ENCODE assay signal across 10 cellular contexts in genomic region chr22:50010676-50011446, GRCh38. TPM values are rescaled to one million over a fixed set of nuclear protein-coding genes. Genes with fewer than 3 reads are reported as not detected.
A peak's percentile ranks its signal among the peaks of the same experiment; 100 is the strongest.
DNase-seq lines count a peak whose midpoint lies in the region; ATAC-seq and TF ChIP-seq lines count a peak whose summit lies in the region.
"Had no signal": no experiment of that assay in that cellular context is flagged by ENCODE, and none has a peak within 500 bp of the region (broad histone marks: within the 10 kb centered on the region; RNA-seq: fewer than 3 reads in every experiment).

No MANE protein-coding gene starts in this region.

- H3K27me3 ChIP-seq in upper lobe of right lung, result peaks cover 55% of the 10 kb centered on the region

- no peak overlapping the region for H3K27ac ChIP-seq in upper lobe of right lung

- peak overlapping the region; percentile 49 for H3K4me3 Mint-ChIP-seq in mesothelial cell of epicardium

- ATAC-seq in upper lobe of right lung (no peak), HG03439 (IDR thresholded peaks at IDR 0.05; ENCODE audit: unreplicated experiment) (no peak), GM21825 (IDR thresholded peaks at IDR 0.05; ENCODE audit: unreplicated experiment) (no peak)
- ATAC-seq: right cardiac atrium had no signal

- no peak overlapping the region for H3K4me3 ChIP-seq in upper lobe of right lung

- no peaks in the 10 kb centered on the region for H3K36me3 ChIP-seq in upper lobe of right lung

- H3K27me3 Mint-ChIP-seq in mesothelial cell of epicardium (ENCODE audit: low read depth), result peaks cover 60% of the 10 kb centered on the region

- H3K4me1 ChIP-seq in upper lobe of right lung, result peaks cover 6% of the 10 kb centered on the region

- H3K9me3 Mint-ChIP-seq in mesothelial cell of epicardium, result no peaks in the 10 kb centered on the region

- no peaks in the 10 kb centered on the region for H3K36me3 Mint-ChIP-seq in mesothelial cell of epicardium

- TF ChIP-seq CTCF in mesothelial cell of epicardium (IDR thresholded peaks at IDR 0.05; ENCODE audit: unreplicated experiment), result no peak
- TF ChIP-seq CTCF in upper lobe of right lung (IDR thresholded peaks at IDR 0.05), result no peak

- peak; percentile 29 to 64 for DNase-seq in stimulated activated CD4-positive, alpha-beta T cell treated with anti-CD3 and anti-CD28 coated beads, Interleukin-15, amount 100 ng/mL, for 1 hour (ENCODE audit: low read depth in 1 of 2, low spot score in 1 of 2)
- no peak for DNase-seq in stimulated activated CD4-positive, alpha-beta T cell treated with anti-CD3 and anti-CD28 coated beads, Interleukin-2, amount 100 ng/mL, for 48 hours
- DNase-seq in activated gamma-delta T cell (lab: John Stamatoyannopoulos, UW) (peak; percentile 66), mesothelial cell of epicardium (ENCODE audit: low spot score in 2 of 2, unreplicated experiment in 2 of 2) (no peak), upper lobe of right lung (peak; percentile 58), AG08396 (ENCODE audit: low spot score) (no peak)
- DNase-seq: kidney glomerular epithelial cell had no signal

- H3K4me1 Mint-ChIP-seq in mesothelial cell of epicardium, result peaks cover 7% of the 10 kb centered on the region

- H3K9me3 ChIP-seq in upper lobe of right lung, result no peaks in the 10 kb centered on the region

- H3K27ac Mint-ChIP-seq in mesothelial cell of epicardium, result no peak overlapping the region

- intact Hi-C loops in upper lobe of right lung (cut with DNase I), result no loop called here

RNA-seq across cellular contexts. Expression of gene IL17REL, which starts 1.7 kb away (rescaled TPM):
- 0.29 to 0.31 TPM (median 0.31 TPM) in 3 replicates for total RNA-seq in mesothelial cell of epicardium
- total RNA-seq in upper lobe of right lung, result not detected

RNA-seq across cellular contexts. Expression of gene TTLL8, which starts 47.2 kb away (rescaled TPM):
- total RNA-seq in mesothelial cell of epicardium, result 0.11 to 0.44 TPM (median 0.13 TPM) in 3 replicates
- not detected for total RNA-seq in upper lobe of right lung
- total RNA-seq: right cardiac atrium had no signal

RNA-seq across cellular contexts. Expression of gene PIM3, which starts 50.3 kb away (rescaled TPM):
- total RNA-seq in mesothelial cell of epicardium (57.5 to 62.5 TPM (median 59.8 TPM) in 3 replicates), upper lobe of right lung (119 TPM)

Comparison
In these comparisons a context has a peak if more than half of its experiments do, and no peak if none do; other contexts are left out.
1. DNase-seq: peak in stimulated activated CD4-positive, alpha-beta T cell treated with anti-CD3 and anti-CD28 coated beads, Interleukin-15, amount 100 ng/mL, for 1 hour (2 of 2), activated gamma-delta T cell (single experiment) and upper lobe of right lung (single experiment); none in stimulated activated CD4-positive, alpha-beta T cell treated with anti-CD3 and anti-CD28 coated beads, Interleukin-2, amount 100 ng/mL, for 48 hours (0 of 2), mesothelial cell of epicardium (0 of 2) and AG08396 (single experiment).